Comparison of ENCODE assay signal across 1 cellular context in the genomic region with DNA sequence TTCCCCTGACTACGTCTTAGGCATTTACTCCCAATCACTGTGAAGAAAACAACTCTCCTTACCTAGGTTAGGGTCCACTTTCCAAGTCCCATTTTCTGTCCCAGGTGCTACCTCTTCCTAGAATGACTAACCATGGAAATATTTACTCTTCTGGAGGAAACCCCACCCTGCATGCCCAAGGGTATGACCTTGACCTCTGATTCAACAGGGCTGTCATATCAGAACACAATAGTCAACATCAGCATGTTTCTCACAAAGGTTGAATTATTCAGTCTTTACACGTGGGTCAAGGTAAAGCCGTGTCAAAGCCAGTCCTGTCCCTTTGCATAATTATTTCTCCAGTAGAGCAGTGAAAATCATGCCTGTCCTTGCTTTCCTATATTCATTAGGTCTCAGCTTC.
A peak's percentile ranks its signal among the peaks of the same experiment; 100 is the strongest.
TF ChIP-seq lines count a peak whose summit lies in the region.

No MANE protein-coding gene starts in this region.

TF ChIP-seq in HepG2, 621 proteins besides CTCF, POLR2A, EP300 and RAD21 (continued from another document):
- no peak for TF ChIP-seq CEBPB (IDR thresholded peaks at IDR 0.05; ENCODE audit: borderline replicate concordance, low read depth, low read length)
- TF ChIP-seq, protein P1, sequence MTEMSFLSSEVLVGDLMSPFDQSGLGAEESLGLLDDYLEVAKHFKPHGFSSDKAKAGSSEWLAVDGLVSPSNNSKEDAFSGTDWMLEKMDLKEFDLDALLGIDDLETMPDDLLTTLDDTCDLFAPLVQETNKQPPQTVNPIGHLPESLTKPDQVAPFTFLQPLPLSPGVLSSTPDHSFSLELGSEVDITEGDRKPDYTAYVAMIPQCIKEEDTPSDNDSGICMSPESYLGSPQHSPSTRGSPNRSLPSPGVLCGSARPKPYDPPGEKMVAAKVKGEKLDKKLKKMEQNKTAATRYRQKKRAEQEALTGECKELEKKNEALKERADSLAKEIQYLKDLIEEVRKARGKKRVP (CRISPR knock-in tag; IDR thresholded peaks at IDR 0.05): no peak
- no peak for TF ChIP-seq ZNF891 (CRISPR knock-in tag; IDR thresholded peaks at IDR 0.05)
- no peak for TF ChIP-seq ISX (CRISPR knock-in tag; conservative IDR thresholded peaks at IDR 0.05)
- no peak for TF ChIP-seq ZNF883 (CRISPR knock-in tag; IDR thresholded peaks at IDR 0.05; ENCODE audit: not compliant biosample characterization)
- TF ChIP-seq GATA4 (IDR thresholded peaks at IDR 0.05; ENCODE audit: borderline replicate concordance, low read depth): no peak
- no peak for TF ChIP-seq ZC3H4 (CRISPR knock-in tag; IDR thresholded peaks at IDR 0.05; ENCODE audit: borderline replicate concordance)
- TF ChIP-seq ZFP90 (CRISPR knock-in tag; IDR thresholded peaks at IDR 0.05; ENCODE audit: borderline replicate concordance): no peak
- TF ChIP-seq, protein P2, sequence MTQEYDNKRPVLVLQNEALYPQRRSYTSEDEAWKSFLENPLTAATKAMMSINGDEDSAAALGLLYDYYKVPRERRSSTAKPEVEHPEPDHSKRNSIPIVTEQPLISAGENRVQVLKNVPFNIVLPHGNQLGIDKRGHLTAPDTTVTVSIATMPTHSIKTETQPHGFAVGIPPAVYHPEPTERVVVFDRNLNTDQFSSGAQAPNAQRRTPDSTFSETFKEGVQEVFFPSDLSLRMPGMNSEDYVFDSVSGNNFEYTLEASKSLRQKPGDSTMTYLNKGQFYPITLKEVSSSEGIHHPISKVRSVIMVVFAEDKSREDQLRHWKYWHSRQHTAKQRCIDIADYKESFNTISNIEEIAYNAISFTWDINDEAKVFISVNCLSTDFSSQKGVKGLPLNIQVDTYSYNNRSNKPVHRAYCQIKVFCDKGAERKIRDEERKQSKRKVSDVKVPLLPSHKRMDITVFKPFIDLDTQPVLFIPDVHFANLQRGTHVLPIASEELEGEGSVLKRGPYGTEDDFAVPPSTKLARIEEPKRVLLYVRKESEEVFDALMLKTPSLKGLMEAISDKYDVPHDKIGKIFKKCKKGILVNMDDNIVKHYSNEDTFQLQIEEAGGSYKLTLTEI (CRISPR knock-in tag; conservative IDR thresholded peaks at IDR 0.05): no peak
- TF ChIP-seq, protein P3, sequence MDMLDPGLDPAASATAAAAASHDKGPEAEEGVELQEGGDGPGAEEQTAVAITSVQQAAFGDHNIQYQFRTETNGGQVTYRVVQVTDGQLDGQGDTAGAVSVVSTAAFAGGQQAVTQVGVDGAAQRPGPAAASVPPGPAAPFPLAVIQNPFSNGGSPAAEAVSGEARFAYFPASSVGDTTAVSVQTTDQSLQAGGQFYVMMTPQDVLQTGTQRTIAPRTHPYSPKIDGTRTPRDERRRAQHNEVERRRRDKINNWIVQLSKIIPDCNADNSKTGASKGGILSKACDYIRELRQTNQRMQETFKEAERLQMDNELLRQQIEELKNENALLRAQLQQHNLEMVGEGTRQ (IDR thresholded peaks at IDR 0.05; ENCODE audit: low read depth, low read length): no peak
- TF ChIP-seq, protein P3 (CRISPR knock-in tag; IDR thresholded peaks at IDR 0.05; ENCODE audit: borderline replicate concordance): no peak
- TF ChIP-seq, protein P4, sequence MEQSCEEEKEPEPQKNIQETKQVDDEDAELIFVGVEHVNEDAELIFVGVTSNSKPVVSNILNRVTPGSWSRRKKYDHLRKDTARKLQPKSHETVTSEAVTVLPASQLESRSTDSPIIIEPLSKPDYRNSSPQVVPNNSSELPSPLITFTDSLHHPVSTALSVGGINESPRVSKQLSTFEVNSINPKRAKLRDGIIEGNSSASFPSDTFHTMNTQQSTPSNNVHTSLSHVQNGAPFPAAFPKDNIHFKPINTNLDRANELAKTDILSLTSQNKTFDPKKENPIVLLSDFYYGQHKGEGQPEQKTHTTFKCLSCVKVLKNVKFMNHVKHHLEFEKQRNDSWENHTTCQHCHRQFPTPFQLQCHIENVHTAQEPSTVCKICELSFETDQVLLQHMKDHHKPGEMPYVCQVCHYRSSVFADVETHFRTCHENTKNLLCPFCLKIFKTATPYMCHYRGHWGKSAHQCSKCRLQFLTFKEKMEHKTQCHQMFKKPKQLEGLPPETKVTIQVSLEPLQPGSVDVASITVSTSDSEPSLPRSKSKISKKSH (CRISPR knock-in tag; IDR thresholded peaks at IDR 0.05; ENCODE audit: borderline replicate concordance): no peak
- TF ChIP-seq SIN3B (IDR thresholded peaks at IDR 0.05; ENCODE audit: low read length): no peak
- peak; percentile 60; the same call in 1 of the 3 replicates for TF ChIP-seq MXI1 (IDR thresholded peaks at IDR 0.05; ENCODE audit: borderline replicate concordance, low read depth, low read length)
- TF ChIP-seq, protein P5, sequence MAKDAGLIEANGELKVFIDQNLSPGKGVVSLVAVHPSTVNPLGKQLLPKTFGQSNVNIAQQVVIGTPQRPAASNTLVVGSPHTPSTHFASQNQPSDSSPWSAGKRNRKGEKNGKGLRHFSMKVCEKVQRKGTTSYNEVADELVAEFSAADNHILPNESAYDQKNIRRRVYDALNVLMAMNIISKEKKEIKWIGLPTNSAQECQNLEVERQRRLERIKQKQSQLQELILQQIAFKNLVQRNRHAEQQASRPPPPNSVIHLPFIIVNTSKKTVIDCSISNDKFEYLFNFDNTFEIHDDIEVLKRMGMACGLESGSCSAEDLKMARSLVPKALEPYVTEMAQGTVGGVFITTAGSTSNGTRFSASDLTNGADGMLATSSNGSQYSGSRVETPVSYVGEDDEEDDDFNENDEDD (CRISPR knock-in tag; IDR thresholded peaks at IDR 0.05; ENCODE audit: borderline replicate concordance): no peak
- no peak for TF ChIP-seq ZNF264 (CRISPR knock-in tag; IDR thresholded peaks at IDR 0.05)
- peak; percentile 82 for TF ChIP-seq HMG20A (CRISPR knock-in tag; IDR thresholded peaks at IDR 0.05; ENCODE audit: borderline replicate concordance)
- TF ChIP-seq ZNF574 (CRISPR knock-in tag; IDR thresholded peaks at IDR 0.05): no peak
- no peak for TF ChIP-seq ZNF547 (CRISPR knock-in tag; IDR thresholded peaks at IDR 0.05)
- no peak for TF ChIP-seq TSC22D2 (CRISPR knock-in tag; IDR thresholded peaks at IDR 0.05; ENCODE audit: borderline replicate concordance)
- TF ChIP-seq PAX8 (CRISPR knock-in tag; IDR thresholded peaks at IDR 0.05; ENCODE audit: borderline replicate concordance): no peak
- TF ChIP-seq ZNF331 (CRISPR knock-in tag; IDR thresholded peaks at IDR 0.05): no peak
- TF ChIP-seq POLR2AphosphoS5 (IDR thresholded peaks at IDR 0.05; ENCODE audit: low read depth, low read length): no peak
- peak; percentile 79 for TF ChIP-seq FOXA3 (CRISPR knock-in tag; IDR thresholded peaks at IDR 0.05)
- TF ChIP-seq ARID2 (CRISPR knock-in tag; IDR thresholded peaks at IDR 0.05; ENCODE audit: borderline replicate concordance): no peak
- TF ChIP-seq SOX13 (IDR thresholded peaks at IDR 0.05): peak; percentile 88
- peak in 1 of 2 experiments; percentile 99; a peak in 2 of 4 replicates for TF ChIP-seq SOX13 (CRISPR knock-in tag; conservative IDR thresholded peaks at IDR 0.05 in 1 of 2, IDR thresholded peaks at IDR 0.05 in 1 of 2)
- no peak for TF ChIP-seq PITX1 (CRISPR knock-in tag; IDR thresholded peaks at IDR 0.05)
- TF ChIP-seq ARID4A (CRISPR knock-in tag; IDR thresholded peaks at IDR 0.05; ENCODE audit: borderline replicate concordance): no peak; the same call in 1 of the 2 replicates
- TF ChIP-seq, protein P6, sequence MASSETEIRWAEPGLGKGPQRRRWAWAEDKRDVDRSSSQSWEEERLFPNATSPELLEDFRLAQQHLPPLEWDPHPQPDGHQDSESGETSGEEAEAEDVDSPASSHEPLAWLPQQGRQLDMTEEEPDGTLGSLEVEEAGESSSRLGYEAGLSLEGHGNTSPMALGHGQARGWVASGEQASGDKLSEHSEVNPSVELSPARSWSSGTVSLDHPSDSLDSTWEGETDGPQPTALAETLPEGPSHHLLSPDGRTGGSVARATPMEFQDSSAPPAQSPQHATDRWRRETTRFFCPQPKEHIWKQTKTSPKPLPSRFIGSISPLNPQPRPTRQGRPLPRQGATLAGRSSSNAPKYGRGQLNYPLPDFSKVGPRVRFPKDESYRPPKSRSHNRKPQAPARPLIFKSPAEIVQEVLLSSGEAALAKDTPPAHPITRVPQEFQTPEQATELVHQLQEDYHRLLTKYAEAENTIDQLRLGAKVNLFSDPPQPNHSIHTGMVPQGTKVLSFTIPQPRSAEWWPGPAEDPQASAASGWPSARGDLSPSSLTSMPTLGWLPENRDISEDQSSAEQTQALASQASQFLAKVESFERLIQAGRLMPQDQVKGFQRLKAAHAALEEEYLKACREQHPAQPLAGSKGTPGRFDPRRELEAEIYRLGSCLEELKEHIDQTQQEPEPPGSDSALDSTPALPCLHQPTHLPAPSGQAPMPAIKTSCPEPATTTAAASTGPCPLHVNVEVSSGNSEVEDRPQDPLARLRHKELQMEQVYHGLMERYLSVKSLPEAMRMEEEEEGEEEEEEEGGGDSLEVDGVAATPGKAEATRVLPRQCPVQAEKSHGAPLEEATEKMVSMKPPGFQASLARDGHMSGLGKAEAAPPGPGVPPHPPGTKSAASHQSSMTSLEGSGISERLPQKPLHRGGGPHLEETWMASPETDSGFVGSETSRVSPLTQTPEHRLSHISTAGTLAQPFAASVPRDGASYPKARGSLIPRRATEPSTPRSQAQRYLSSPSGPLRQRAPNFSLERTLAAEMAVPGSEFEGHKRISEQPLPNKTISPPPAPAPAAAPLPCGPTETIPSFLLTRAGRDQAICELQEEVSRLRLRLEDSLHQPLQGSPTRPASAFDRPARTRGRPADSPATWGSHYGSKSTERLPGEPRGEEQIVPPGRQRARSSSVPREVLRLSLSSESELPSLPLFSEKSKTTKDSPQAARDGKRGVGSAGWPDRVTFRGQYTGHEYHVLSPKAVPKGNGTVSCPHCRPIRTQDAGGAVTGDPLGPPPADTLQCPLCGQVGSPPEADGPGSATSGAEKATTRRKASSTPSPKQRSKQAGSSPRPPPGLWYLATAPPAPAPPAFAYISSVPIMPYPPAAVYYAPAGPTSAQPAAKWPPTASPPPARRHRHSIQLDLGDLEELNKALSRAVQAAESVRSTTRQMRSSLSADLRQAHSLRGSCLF (CRISPR knock-in tag; IDR thresholded peaks at IDR 0.05; ENCODE audit: borderline replicate concordance): no peak
- no peak for TF ChIP-seq PRMT3 (CRISPR knock-in tag; IDR thresholded peaks at IDR 0.05; ENCODE audit: borderline replicate concordance, low read depth)
- no peak for TF ChIP-seq SMAD9 (CRISPR knock-in tag; IDR thresholded peaks at IDR 0.05)
